8 cellular contexts compared by ENCODE assay signal in genomic region chr2:101045330-101045729, GRCh38.
"Had no signal": no experiment of that assay in that cellular context is flagged by ENCODE, and none has a peak within 500 bp of the region (broad histone marks: within the 10 kb centered on the region; RNA-seq: fewer than 3 reads in every experiment).

No MANE protein-coding gene starts in this region.

- H3K36me3 ChIP-seq: HAP-1 had no signal

- H3K4me1 ChIP-seq: HAP-1 had no signal

- H3K9me3 Mint-ChIP-seq: HFFc6 had no signal

- H3K9me3 ChIP-seq: HAP-1 had no signal

- H3K4me3 ChIP-seq: GM23248, HAP-1, K562 had no signal

- H3K9ac ChIP-seq: GM23248 had no signal

- H2AFZ ChIP-seq: GM23248 had no signal

- H3K4me3 Mint-ChIP-seq: HFFc6 had no signal

- DNase-seq: GM23248, GOT3, H7, HFFc6, IMR-90 had no signal

- H3K27ac Mint-ChIP-seq: HFFc6 had no signal

- H3K27ac ChIP-seq: GM23248 had no signal

- ATAC-seq: HCT116, K562 had no signal
